In the genomic region with DNA sequence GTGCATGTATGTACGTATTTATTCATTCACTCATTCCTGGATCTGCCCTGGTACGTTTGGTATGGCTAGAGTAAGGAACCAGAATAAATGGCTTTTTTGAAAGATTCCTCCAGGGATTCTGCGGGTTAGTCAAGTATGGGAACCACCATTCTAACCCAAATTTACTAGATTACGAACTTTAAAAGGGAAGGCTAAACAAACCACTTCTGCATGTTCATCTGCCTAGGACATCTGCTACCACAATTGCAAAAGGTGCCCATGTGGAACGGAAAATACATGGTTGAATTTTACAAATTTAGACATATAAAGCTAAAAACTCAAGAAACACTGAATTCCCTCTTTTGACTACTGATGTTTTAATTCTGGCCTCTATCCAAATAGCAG, we compare ENCODE assay signal across 1 cellular context.
TF ChIP-seq lines count a peak whose summit lies in the region.

No MANE protein-coding gene starts in this region.

TF ChIP-seq in K562, 482 proteins besides CTCF, POLR2A, EP300 and RAD21 (continued from another document):
- TF ChIP-seq, protein P1, sequence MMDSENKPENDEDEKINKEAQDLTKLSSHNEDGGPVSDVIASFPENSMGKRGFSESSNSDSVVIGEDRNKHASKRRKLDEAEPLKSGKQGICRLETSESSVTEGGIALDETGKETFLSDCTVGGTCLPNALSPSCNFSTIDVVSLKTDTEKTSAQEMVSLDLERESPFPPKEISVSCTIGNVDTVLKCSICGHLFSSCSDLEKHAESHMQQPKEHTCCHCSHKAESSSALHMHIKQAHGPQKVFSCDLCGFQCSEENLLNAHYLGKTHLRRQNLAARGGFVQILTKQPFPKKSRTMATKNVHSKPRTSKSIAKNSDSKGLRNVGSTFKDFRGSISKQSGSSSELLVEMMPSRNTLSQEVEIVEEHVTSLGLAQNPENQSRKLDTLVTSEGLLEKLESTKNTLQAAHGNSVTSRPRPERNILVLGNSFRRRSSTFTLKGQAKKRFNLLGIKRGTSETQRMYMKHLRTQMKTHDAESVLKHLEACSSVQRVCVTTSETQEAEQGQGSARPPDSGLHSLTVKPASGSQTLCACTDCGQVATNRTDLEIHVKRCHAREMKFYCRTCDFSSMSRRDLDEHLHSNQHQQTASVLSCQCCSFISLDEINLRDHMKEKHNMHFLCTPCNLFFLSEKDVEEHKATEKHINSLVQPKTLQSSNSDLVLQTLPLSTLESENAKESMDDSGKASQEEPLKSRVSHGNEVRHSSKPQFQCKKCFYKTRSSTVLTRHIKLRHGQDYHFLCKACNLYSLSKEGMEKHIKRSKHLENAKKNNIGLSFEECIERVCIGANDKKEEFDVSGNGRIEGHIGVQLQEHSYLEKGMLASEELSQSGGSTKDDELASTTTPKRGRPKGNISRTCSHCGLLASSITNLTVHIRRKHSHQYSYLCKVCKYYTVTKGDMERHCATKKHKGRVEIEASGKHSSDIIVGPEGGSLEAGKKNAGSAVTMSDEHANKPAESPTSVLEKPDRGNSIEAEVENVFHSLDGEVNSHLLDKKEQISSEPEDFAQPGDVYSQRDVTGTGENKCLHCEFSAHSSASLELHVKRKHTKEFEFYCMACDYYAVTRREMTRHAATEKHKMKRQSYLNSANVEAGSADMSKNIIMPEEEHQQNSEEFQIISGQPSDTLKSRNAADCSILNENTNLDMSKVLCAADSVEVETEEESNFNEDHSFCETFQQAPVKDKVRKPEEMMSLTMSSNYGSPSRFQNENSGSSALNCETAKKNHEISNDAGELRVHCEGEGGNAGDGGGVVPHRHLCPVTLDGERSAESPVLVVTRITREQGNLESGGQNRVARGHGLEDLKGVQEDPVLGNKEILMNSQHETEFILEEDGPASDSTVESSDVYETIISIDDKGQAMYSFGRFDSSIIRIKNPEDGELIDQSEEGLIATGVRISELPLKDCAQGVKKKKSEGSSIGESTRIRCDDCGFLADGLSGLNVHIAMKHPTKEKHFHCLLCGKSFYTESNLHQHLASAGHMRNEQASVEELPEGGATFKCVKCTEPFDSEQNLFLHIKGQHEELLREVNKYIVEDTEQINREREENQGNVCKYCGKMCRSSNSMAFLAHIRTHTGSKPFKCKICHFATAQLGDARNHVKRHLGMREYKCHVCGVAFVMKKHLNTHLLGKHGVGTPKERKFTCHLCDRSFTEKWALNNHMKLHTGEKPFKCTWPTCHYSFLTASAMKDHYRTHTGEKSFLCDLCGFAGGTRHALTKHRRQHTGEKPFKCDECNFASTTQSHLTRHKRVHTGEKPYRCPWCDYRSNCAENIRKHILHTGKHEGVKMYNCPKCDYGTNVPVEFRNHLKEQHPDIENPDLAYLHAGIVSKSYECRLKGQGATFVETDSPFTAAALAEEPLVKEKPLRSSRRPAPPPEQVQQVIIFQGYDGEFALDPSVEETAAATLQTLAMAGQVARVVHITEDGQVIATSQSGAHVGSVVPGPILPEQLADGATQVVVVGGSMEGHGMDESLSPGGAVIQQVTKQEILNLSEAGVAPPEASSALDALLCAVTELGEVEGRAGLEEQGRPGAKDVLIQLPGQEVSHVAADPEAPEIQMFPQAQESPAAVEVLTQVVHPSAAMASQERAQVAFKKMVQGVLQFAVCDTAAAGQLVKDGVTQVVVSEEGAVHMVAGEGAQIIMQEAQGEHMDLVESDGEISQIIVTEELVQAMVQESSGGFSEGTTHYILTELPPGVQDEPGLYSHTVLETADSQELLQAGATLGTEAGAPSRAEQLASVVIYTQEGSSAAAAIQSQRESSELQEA (IDR thresholded peaks at IDR 0.05; ENCODE audit: low read depth): no peak
- TF ChIP-seq HDAC6 (IDR thresholded peaks at IDR 0.05; ENCODE audit: low read depth, low read length): no peak
- TF ChIP-seq, protein P2, sequence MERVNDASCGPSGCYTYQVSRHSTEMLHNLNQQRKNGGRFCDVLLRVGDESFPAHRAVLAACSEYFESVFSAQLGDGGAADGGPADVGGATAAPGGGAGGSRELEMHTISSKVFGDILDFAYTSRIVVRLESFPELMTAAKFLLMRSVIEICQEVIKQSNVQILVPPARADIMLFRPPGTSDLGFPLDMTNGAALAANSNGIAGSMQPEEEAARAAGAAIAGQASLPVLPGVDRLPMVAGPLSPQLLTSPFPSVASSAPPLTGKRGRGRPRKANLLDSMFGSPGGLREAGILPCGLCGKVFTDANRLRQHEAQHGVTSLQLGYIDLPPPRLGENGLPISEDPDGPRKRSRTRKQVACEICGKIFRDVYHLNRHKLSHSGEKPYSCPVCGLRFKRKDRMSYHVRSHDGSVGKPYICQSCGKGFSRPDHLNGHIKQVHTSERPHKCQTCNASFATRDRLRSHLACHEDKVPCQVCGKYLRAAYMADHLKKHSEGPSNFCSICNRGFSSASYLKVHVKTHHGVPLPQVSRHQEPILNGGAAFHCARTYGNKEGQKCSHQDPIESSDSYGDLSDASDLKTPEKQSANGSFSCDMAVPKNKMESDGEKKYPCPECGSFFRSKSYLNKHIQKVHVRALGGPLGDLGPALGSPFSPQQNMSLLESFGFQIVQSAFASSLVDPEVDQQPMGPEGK (CRISPR knock-in tag; IDR thresholded peaks at IDR 0.05; ENCODE audit: borderline replicate concordance): no peak
- no peak for TF ChIP-seq KLF6 (CRISPR knock-in tag; IDR thresholded peaks at IDR 0.05; ENCODE audit: borderline replicate concordance)
- TF ChIP-seq PCBP2 (IDR thresholded peaks at IDR 0.05; ENCODE audit: low read depth, low read length, poor library complexity, severe bottlenecking): no peak
- no peak for TF ChIP-seq ETS2 (tag; IDR thresholded peaks at IDR 0.05; ENCODE audit: borderline replicate concordance, poor library complexity, severe bottlenecking)
- no peak for TF ChIP-seq ZSCAN32 (CRISPR knock-in tag; IDR thresholded peaks at IDR 0.05)
- no peak for TF ChIP-seq FOSL1 (tag; conservative IDR thresholded peaks at IDR 0.05)
- no peak for TF ChIP-seq MTA1 (IDR thresholded peaks at IDR 0.05; ENCODE audit: borderline replicate concordance)
- TF ChIP-seq SRSF3 (IDR thresholded peaks at IDR 0.05; ENCODE audit: insufficient read depth, low read length): no peak
- no peak for TF ChIP-seq NCOA2 (IDR thresholded peaks at IDR 0.05; ENCODE audit: partially characterized antibody in 2 of 2)
- TF ChIP-seq, protein P3, sequence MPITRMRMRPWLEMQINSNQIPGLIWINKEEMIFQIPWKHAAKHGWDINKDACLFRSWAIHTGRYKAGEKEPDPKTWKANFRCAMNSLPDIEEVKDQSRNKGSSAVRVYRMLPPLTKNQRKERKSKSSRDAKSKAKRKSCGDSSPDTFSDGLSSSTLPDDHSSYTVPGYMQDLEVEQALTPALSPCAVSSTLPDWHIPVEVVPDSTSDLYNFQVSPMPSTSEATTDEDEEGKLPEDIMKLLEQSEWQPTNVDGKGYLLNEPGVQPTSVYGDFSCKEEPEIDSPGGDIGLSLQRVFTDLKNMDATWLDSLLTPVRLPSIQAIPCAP (CRISPR knock-in tag; IDR thresholded peaks at IDR 0.05; ENCODE audit: borderline replicate concordance): no peak
- no peak for TF ChIP-seq ZNF175 (CRISPR knock-in tag; IDR thresholded peaks at IDR 0.05; ENCODE audit: low read depth)
